27 cellular contexts compared by ENCODE assay signal in the genomic region with DNA sequence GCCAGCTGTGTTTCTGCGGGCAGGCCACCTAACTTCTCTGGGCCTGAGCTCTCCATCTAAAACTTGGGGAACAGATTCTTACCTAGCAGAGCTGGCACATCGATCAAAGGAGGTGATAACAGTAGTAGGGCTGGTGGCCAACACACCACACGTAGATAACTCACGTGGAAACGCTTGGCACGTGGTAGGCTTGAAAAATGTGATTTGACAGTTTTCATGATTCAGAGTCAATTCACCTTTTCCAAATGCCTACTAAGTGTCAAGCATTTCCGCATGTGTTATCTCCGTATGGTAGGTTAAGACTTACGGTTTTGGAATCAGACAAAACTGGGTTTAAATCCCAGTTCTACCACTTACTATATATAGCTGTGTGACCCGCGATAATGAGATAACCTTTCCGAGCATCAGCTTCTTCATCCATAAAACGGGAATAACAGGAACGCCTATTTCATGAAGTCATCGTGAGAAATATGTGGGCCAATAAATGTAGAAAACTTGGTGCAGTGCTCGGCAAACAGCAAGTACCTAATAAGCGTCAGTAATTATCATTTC. TPM values are rescaled to one million over a fixed set of nuclear protein-coding genes. Genes with fewer than 3 reads are reported as not detected.
"Had no signal": no experiment of that assay in that cellular context is flagged by ENCODE, and none has a peak within 500 bp of the region (broad histone marks: within the 10 kb centered on the region; RNA-seq: fewer than 3 reads in every experiment).

No MANE protein-coding gene starts in this region.

- FAIRE-seq: astrocyte, TTC549 had no signal

- H3K27ac ChIP-seq: VCaP had no signal

- DNase-seq: activated CD4-positive, alpha-beta memory T cell treated with anti-CD3 and anti-CD28 coated beads for 36 hours; activated CD4-positive, alpha-beta T cell treated with anti-CD3 and anti-CD28 coated beads, Interleukin-2, amount 10 ng/mL, durations not matched to agents 7 days and 5 days; activated CD4-positive, CD25-positive, alpha-beta regulatory T cell; activated CD8-positive, alpha-beta memory T cell treated with anti-CD3 and anti-CD28 coated beads for 24 hours; activated effector memory CD4-positive, alpha-beta T cell treated with anti-CD3 and anti-CD28 coated beads, Interleukin-2, amount 50 U/mL, for 16 hours; activated naive CD4-positive, alpha-beta T cell treated with Interleukin-2 at 50 U/mL for 16 hours; activated T-cell treated with anti-CD3 and anti-CD28 coated beads, Interleukin-2, amount 50 U/mL, for 4 hours; KG1; NCI-H1092 treated with DMSO at 0.1 percent for 48 hours; NCI-H1417 treated with DMSO at 0.1 percent for 48 hours; NCI-H1694; NCI-H2107; NCI-H2171 treated with DMSO at 0.1 percent for 48 hours; NCI-H226; NCI-H526 treated with DMSO at 0.1 percent for 48 hours; NCI-H82; T-helper 17 cell; T-helper 9 cell had no signal

- ATAC-seq: activated T-cell treated with anti-CD3 and anti-CD28 coated beads, Interleukin-2, amount 50 U/mL, for 4 hours; T-helper 17 cell had no signal

RNA-seq across cellular contexts. Expression of a gene that starts 25.6 kb away (rescaled TPM):
- total RNA-seq: activated CD4-positive, alpha-beta memory T cell treated with anti-CD3 and anti-CD28 coated beads for 36 hours; activated CD4-positive, alpha-beta T cell treated with anti-CD3 and anti-CD28 coated beads, Interleukin-2, amount 10 ng/mL, durations not matched to agents 7 days and 5 days; activated T-cell treated with anti-CD3 and anti-CD28 coated beads, Interleukin-2, amount 50 U/mL, for 4 hours; astrocyte; IMR-90; LHCN-M2; M059J; NCI-H460; OCI-LY7; RPMI7951; T-helper 17 cell had no signal
- polyA plus RNA-seq: IMR-90 had no signal
